Comparison of ENCODE assay signal across 33 cellular contexts in genomic region chr19:50826492-50827240, GRCh38. TPM values are rescaled to one million over a fixed set of nuclear protein-coding genes. Genes with fewer than 3 reads are reported as not detected.
"Had no signal": no experiment of that assay in that cellular context is flagged by ENCODE, and none has a peak within 500 bp of the region (broad histone marks: within the 10 kb centered on the region; RNA-seq: fewer than 3 reads in every experiment).

No MANE protein-coding gene starts in this region.

- DNase-seq: activated B cell treated with CpG ODN at 0.5 μM for 24 hours; activated CD4-positive, alpha-beta memory T cell treated with anti-CD3 and anti-CD28 coated beads for 36 hours; activated CD4-positive, alpha-beta T cell treated with anti-CD3 and anti-CD28 coated beads, Interleukin-2, amount 10 ng/mL, durations not matched to agents 7 days and 5 days; activated CD8-positive, alpha-beta memory T cell treated with anti-CD3 and anti-CD28 coated beads for 24 hours; activated gamma-delta T cell treated with Interleukin-2 at 50 U/mL for 16 hours; activated naive CD4-positive, alpha-beta T cell treated with anti-CD3 and anti-CD28 coated beads, Interleukin-2, amount 10 ng/mL, durations not matched to agents 7 days and 5 days; activated naive CD8-positive, alpha-beta T cell treated with anti-CD3 and anti-CD28 coated beads, Interleukin-2, amount 10 ng/mL, durations not matched to agents 7 days and 5 days; activated T-cell treated with anti-CD3 and anti-CD28 coated beads, Interleukin-2, amount 50 U/mL, for 4 hours; adrenal gland; anterior cingulate cortex; cerebellar nuclear complex; NCI-H1048; NCI-H1417; NCI-H1930; NCI-H2107; NCI-H2171 treated with DMSO at 0.1 percent for 48 hours; NCI-H226; NCI-H526 treated with DMSO at 0.1 percent for 48 hours; NK-92 treated with Interleukin-12 subunit alpha and Interleukin-12 subunit beta, amount 100 ng/mL, for 24 hours; OCI-M1; RPMI8226; T-cell; T-helper 2 cell; T1000 had no signal

- H3K36me3 ChIP-seq: adrenal gland had no signal

- ATAC-seq: activated T-cell treated with anti-CD3 and anti-CD28 coated beads, Interleukin-2, amount 50 U/mL, for 4 hours; activated T-helper 17 cell treated with anti-CD3 and anti-CD28 coated beads, Interleukin-2, amount 50 U/mL, for 72 hours; Panc1; Right ventricle myocardium inferior; T-cell had no signal

- H3K27ac ChIP-seq: adrenal gland, SK-N-MC had no signal

- FAIRE-seq: TTC549 had no signal

- H3K4me3 ChIP-seq: adrenal gland, SK-N-MC had no signal

- H3K9me3 ChIP-seq: adrenal gland had no signal

RNA-seq across cellular contexts. Expression of gene KLK1, which starts 3.1 kb away (rescaled TPM):
- total RNA-seq: cardiac septum, LHCN-M2, M059J had no signal

RNA-seq across cellular contexts. Expression of gene KLK15, which starts 6.7 kb away (rescaled TPM):
- total RNA-seq: activated B cell treated with CpG ODN at 0.5 μM for 24 hours; activated CD4-positive, alpha-beta memory T cell treated with anti-CD3 and anti-CD28 coated beads for 36 hours; activated CD4-positive, alpha-beta T cell treated with anti-CD3 and anti-CD28 coated beads, Interleukin-2, amount 10 ng/mL, durations not matched to agents 7 days and 5 days; activated naive CD8-positive, alpha-beta T cell treated with anti-CD3 and anti-CD28 coated beads, Interleukin-2, amount 10 ng/mL, durations not matched to agents 7 days and 5 days; activated T-cell treated with anti-CD3 and anti-CD28 coated beads, Interleukin-2, amount 50 U/mL, for 4 hours; activated T-helper 17 cell treated with anti-CD3 and anti-CD28 coated beads, Interleukin-2, amount 50 U/mL, for 72 hours; cardiac septum; LHCN-M2; M059J; NCI-H460; Right ventricle myocardium inferior; T-cell had no signal

RNA-seq across cellular contexts. Expression of gene KLK3, which starts 28.0 kb away (rescaled TPM):
- total RNA-seq: activated B cell treated with CpG ODN at 0.5 μM for 24 hours; activated CD4-positive, alpha-beta memory T cell treated with anti-CD3 and anti-CD28 coated beads for 36 hours; activated CD4-positive, alpha-beta T cell treated with anti-CD3 and anti-CD28 coated beads, Interleukin-2, amount 10 ng/mL, durations not matched to agents 7 days and 5 days; activated naive CD8-positive, alpha-beta T cell treated with anti-CD3 and anti-CD28 coated beads, Interleukin-2, amount 10 ng/mL, durations not matched to agents 7 days and 5 days; activated T-cell treated with anti-CD3 and anti-CD28 coated beads, Interleukin-2, amount 50 U/mL, for 4 hours; activated T-helper 17 cell treated with anti-CD3 and anti-CD28 coated beads, Interleukin-2, amount 50 U/mL, for 72 hours; cardiac septum; LHCN-M2; M059J; NCI-H460; Right ventricle myocardium inferior; T-cell had no signal

RNA-seq across cellular contexts. Expression of gene ACP4, which starts 36.5 kb away (rescaled TPM):
- total RNA-seq: activated B cell treated with CpG ODN at 0.5 μM for 24 hours; activated CD4-positive, alpha-beta memory T cell treated with anti-CD3 and anti-CD28 coated beads for 36 hours; activated CD4-positive, alpha-beta T cell treated with anti-CD3 and anti-CD28 coated beads, Interleukin-2, amount 10 ng/mL, durations not matched to agents 7 days and 5 days; activated naive CD8-positive, alpha-beta T cell treated with anti-CD3 and anti-CD28 coated beads, Interleukin-2, amount 10 ng/mL, durations not matched to agents 7 days and 5 days; activated T-cell treated with anti-CD3 and anti-CD28 coated beads, Interleukin-2, amount 50 U/mL, for 4 hours; activated T-helper 17 cell treated with anti-CD3 and anti-CD28 coated beads, Interleukin-2, amount 50 U/mL, for 72 hours; adrenal gland; cardiac septum; LHCN-M2; M059J; NCI-H460; Right ventricle myocardium inferior; T-cell had no signal
- polyA plus RNA-seq: adrenal gland had no signal

RNA-seq across cellular contexts. Expression of gene KLK2, which starts 46.6 kb away (rescaled TPM):
- total RNA-seq: activated CD4-positive, alpha-beta memory T cell treated with anti-CD3 and anti-CD28 coated beads for 36 hours; activated CD4-positive, alpha-beta T cell treated with anti-CD3 and anti-CD28 coated beads, Interleukin-2, amount 10 ng/mL, durations not matched to agents 7 days and 5 days; activated T-cell treated with anti-CD3 and anti-CD28 coated beads, Interleukin-2, amount 50 U/mL, for 4 hours; cardiac septum; LHCN-M2; M059J; NCI-H460; Right ventricle myocardium inferior; T-cell had no signal
